ENCODE assay signal across 12 cellular contexts in the genomic region with DNA sequence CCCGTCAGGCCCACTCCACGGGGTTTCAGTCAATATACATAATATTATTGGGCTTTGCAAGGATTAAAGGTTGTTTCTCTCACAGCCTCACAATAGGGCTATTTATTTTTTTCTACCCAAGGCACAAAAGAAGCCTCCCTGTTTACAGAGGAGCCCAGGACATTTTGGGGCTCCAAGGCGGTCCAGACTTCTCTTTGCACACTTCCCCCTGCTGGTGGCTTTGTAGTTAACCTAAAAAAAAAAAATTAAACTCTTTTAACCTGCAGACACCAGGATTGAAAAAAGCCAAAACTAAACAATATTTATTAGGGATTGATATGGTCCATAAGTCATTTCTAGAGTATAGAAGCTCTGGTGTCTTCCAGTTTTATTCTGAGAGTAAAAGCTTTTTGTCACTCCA.
DNase-seq lines count a peak whose midpoint lies in the region; ATAC-seq and TF ChIP-seq lines count a peak whose summit lies in the region.
"Had no signal": no experiment of that assay in that cellular context is flagged by ENCODE, and none has a peak within 500 bp of the region (broad histone marks: within the 10 kb centered on the region; RNA-seq: fewer than 3 reads in every experiment).

No MANE protein-coding gene starts in this region.

- in situ Hi-C loops in KBM-7 (cut with MboI; ENCODE audit: low pct_unique_long_range_greater_than_20kb, low sequenced_read_pairs): no loop called here

- ATAC-seq in HG02678 (IDR thresholded peaks at IDR 0.05; ENCODE audit: unreplicated experiment): no peak
- ATAC-seq: body of pancreas had no signal

- no peaks in the 10 kb centered on the region for H3K36me3 Mint-ChIP-seq in chondrocyte (ENCODE audit: low read depth)
- H3K36me3 Mint-ChIP-seq: immature natural killer cell had no signal

- peaks cover 11% of the 10 kb centered on the region for H3K4me1 Mint-ChIP-seq in chondrocyte (ENCODE audit: low read depth)
- H3K4me1 Mint-ChIP-seq: immature natural killer cell had no signal

- no peak overlapping the region for H3K4me3 Mint-ChIP-seq in chondrocyte (ENCODE audit: unreplicated experiment)
- H3K4me3 Mint-ChIP-seq: immature natural killer cell had no signal

- DNase-seq in DMS53 (lab: John Stamatoyannopoulos, UW) (peak; percentile 71), DMS53 treated with DMSO at 0.1 percent for 48 hours (lab: John Stamatoyannopoulos, UW; ENCODE audit: unreplicated experiment) (no peak), NCI-H128 (lab: John Stamatoyannopoulos, UW; ENCODE audit: unreplicated experiment) (peak; percentile 58), chondrocyte (ENCODE audit: low spot score) (no peak), retinal pigment epithelial cell (ENCODE audit: low read depth) (no peak), KBM-7 (no peak), HUDEP-2 (lab: John Stamatoyannopoulos, UW; ENCODE audit: unreplicated experiment in 76 of 76) (no peak)
- DNase-seq: body of pancreas, immature natural killer cell had no signal

- TF ChIP-seq CTCF in chondrocyte (IDR thresholded peaks at IDR 0.05) (peak; percentile 66), retinal pigment epithelial cell (conservative IDR thresholded peaks at IDR 0.05; ENCODE audit: low read depth, low read length) (peak; percentile 31)

- H3K9me3 Mint-ChIP-seq in chondrocyte (ENCODE audit: low read depth): peaks cover 17% of the 10 kb centered on the region
- H3K9me3 Mint-ChIP-seq: immature natural killer cell had no signal

- H3K4me3 ChIP-seq in retinal pigment epithelial cell (ENCODE audit: low read length): no peak overlapping the region
- H3K4me3 ChIP-seq: body of pancreas, esophagus muscularis mucosa, thoracic aorta had no signal

- H3K27me3 Mint-ChIP-seq in chondrocyte (ENCODE audit: low read depth): no peaks in the 10 kb centered on the region

- no peak overlapping the region for H3K27ac Mint-ChIP-seq in chondrocyte (ENCODE audit: unreplicated experiment)
- H3K27ac Mint-ChIP-seq: immature natural killer cell had no signal

Comparison
In these comparisons a context has a peak if more than half of its experiments do, and no peak if none do; other contexts are left out.
1. DNase-seq: peak in DMS53 (single experiment) and NCI-H128 (single experiment); none in DMS53 treated with DMSO at 0.1 percent for 48 hours (single experiment), chondrocyte (single experiment), retinal pigment epithelial cell (single experiment), KBM-7 (single experiment) and HUDEP-2 (0 of 76).